In genomic region chr21:41745971-41746743, GRCh38 we compare ENCODE assay signal across 17 cellular contexts.
"Had no signal": no experiment of that assay in that cellular context is flagged by ENCODE, and none has a peak within 500 bp of the region (broad histone marks: within the 10 kb centered on the region; RNA-seq: fewer than 3 reads in every experiment).

No MANE protein-coding gene starts in this region.

- H3K27me3 ChIP-seq: brain microvascular endothelial cell, thyroid gland had no signal

- H3K9ac ChIP-seq: parathyroid adenoma had no signal

- H3K36me3 ChIP-seq: brain microvascular endothelial cell, heart right ventricle, left ventricle myocardium inferior had no signal

- H3K4me1 ChIP-seq: heart right ventricle, left ventricle myocardium inferior, parathyroid adenoma had no signal

- H3K79me2 ChIP-seq: parathyroid adenoma had no signal

- H3K4me3 ChIP-seq: coronary artery, heart right ventricle, left ventricle myocardium inferior, mucosa of descending colon, thyroid gland had no signal

- H2AFZ ChIP-seq: parathyroid adenoma had no signal

- H3K27ac ChIP-seq: brain microvascular endothelial cell, coronary artery, heart right ventricle, left ventricle myocardium inferior, neutrophil, parathyroid adenoma, thyroid gland had no signal

- H3K9me3 ChIP-seq: heart right ventricle, left ventricle myocardium inferior, mucosa of descending colon, neutrophil, thyroid gland had no signal

- ATAC-seq: mucosa of descending colon; naive thymus-derived CD4-positive, alpha-beta T cell; stimulated activated naive B cell treated with anti-CD40 and anti-IgM and Interleukin-4, amounts not matched to agents 10 μg/mL and 1 μg/mL and 100 μg/mL, for 72 hours had no signal

- DNase-seq: activated CD4-positive, CD25-positive, alpha-beta regulatory T cell treated with anti-CD3 and anti-CD28 coated beads, Interleukin-2, amount 50 U/mL, for 72 hours; activated naive CD4-positive, alpha-beta T cell; activated T-cell treated with anti-CD3 and anti-CD28 coated beads for 4 hours; anterior cingulate cortex; brain microvascular endothelial cell; effector CD4-positive, alpha-beta T cell; foreskin fibroblast; heart right ventricle; left ventricle myocardium inferior; naive thymus-derived CD4-positive, alpha-beta T cell; stimulated activated CD4-positive, alpha-beta T cell treated with anti-CD3 and anti-CD28 coated beads, Interleukin-2, amount 100 ng/mL, for 24 hours; stimulated activated naive B cell treated with anti-CD40 and anti-IgM and Interleukin-4, amounts not matched to agents 10 μg/mL and 1 μg/mL and 100 μg/mL, for 72 hours; thyroid gland had no signal
